17 cellular contexts compared by ENCODE assay signal in the genomic region with DNA sequence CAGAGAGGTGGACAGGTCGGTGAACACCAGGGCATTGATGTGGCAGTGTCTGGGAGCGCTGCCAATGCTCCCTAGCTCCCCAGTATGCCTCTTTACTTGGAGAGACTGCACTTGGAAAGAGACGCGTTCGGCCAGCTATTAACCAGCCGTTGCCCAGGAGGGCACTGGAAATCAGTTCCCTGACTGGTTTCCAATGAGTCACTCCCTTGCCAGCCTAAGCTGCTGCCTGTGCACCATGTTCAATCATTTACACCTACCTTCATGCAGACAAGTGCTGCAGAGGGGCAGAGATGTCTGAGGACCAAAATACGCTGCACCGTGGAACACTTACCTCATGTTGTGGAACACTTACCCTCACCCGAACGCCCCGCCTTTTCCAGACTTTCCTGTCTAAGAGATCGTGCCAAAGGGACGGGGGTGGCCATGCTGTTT.
DNase-seq lines count a peak whose midpoint lies in the region; ATAC-seq and TF ChIP-seq lines count a peak whose summit lies in the region.
"Had no signal": no experiment of that assay in that cellular context is flagged by ENCODE, and none has a peak within 500 bp of the region (broad histone marks: within the 10 kb centered on the region; RNA-seq: fewer than 3 reads in every experiment).

No MANE protein-coding gene starts in this region.

- intact Hi-C loops in PC-3 (cut with micrococcal nuclease), result no loop called here
- intact Hi-C loops in left ventricle myocardium inferior (cut with micrococcal nuclease), result no loop called here
- intact Hi-C loops in posterior cingulate gyrus (cut with DNase I), result no loop called here
- intact Hi-C loops in natural killer cell (cut with micrococcal nuclease), result no loop called here

- H3K36me3 Mint-ChIP-seq in natural killer cell, result no peaks in the 10 kb centered on the region

- H3F3A ChIP-seq in PC-3 (ENCODE audit: low read length, unreplicated experiment), result no peaks in the 10 kb centered on the region

- H3K27me3 Mint-ChIP-seq in natural killer cell (ENCODE audit: low read depth in 2 of 2), result peaks cover 32 to 59% of the 10 kb centered on the region in 2 donors

- DNase-seq in PC-3, result peak; percentile 23
- peak; percentile 69 for DNase-seq in left ventricle myocardium inferior
- DNase-seq in posterior cingulate gyrus, result peak in 8 of 10 donors; percentile 39 to 88 (median 60)
- no peak for DNase-seq in NCI-H2029 treated with DMSO at 0.1 percent for 48 hours (lab: John Stamatoyannopoulos, UW)
- DNase-seq in natural killer cell, result no peak
- DNase-seq: activated CD4-positive, alpha-beta T cell treated with anti-CD3 and anti-CD28 coated beads, Interleukin-2, amount 50 U/mL, for 4 hours; activated naive CD4-positive, alpha-beta T cell treated with Interleukin-2 at 50 U/mL for 16 hours; DND-41; MG63; NCI-H226; stimulated activated CD4-positive, alpha-beta T cell treated with anti-CD3 and anti-CD28 coated beads, Interleukin-15, amount 100 ng/mL, for 24 hours; uterus had no signal

- H3K79me2 ChIP-seq in PC-3 (ENCODE audit: low read length), result no peaks in the 10 kb centered on the region

- CTCF ChIA-PET in PC-3 (lab: Charles Lee), result no interaction called here

- no peak overlapping the region for H2AFZ ChIP-seq in PC-3 (ENCODE audit: low read length)

- no peaks in the 10 kb centered on the region for H3K36me3 ChIP-seq in BLaER1 treated with 17β-estradiol and CSF1 and Interleukin-3, amounts not matched to agents 10 nM and 100 nM
- H3K36me3 ChIP-seq in PC-3 (ENCODE audit: low read depth, low read length) (no peaks in the 10 kb centered on the region), left ventricle myocardium inferior (no peaks in the 10 kb centered on the region)
- H3K36me3 ChIP-seq: MG63, uterus had no signal

- POLR2A ChIA-PET in PC-3 (lab: Charles Lee; ENCODE audit: unreplicated experiment), result no interaction called here

- H3K27me3 ChIP-seq in BLaER1 treated with 17β-estradiol and CSF1 and Interleukin-3, amounts not matched to agents 10 nM and 100 nM, result no peaks in the 10 kb centered on the region
- H3K27me3 ChIP-seq in PC-3 (ENCODE audit: low read length), result no peaks in the 10 kb centered on the region
- no peaks in the 10 kb centered on the region for H3K27me3 ChIP-seq in left ventricle myocardium inferior (ENCODE audit: low read depth)
- H3K27me3 ChIP-seq: uterus had no signal

- H3K4me3 ChIP-seq in BLaER1 treated with 17β-estradiol and CSF1 and Interleukin-3, amounts not matched to agents 10 nM and 100 nM, result no peak overlapping the region
- H3K4me3 ChIP-seq in PC-3 (ENCODE audit: low read length) (no peak overlapping the region), left ventricle myocardium inferior (peak overlapping the region; percentile 27)
- H3K4me3 ChIP-seq: MG63, uterus had no signal

- BruUV-seq in PC-3 (replicated peaks; lab: Mats Ljungman, UMichigan), result no TSS peak

- no peaks in the 10 kb centered on the region for H3K9me3 Mint-ChIP-seq in natural killer cell
- H3K9me3 Mint-ChIP-seq: T-helper 1 cell treated with Interleukin-12 subunit alpha and Interleukin-12 subunit beta and Interleukin-4 antibody, amounts not matched to agents 30 μg/mL and 1 μg/mL, for 36 hours had no signal

- no peak overlapping the region for H3K4me3 Mint-ChIP-seq in natural killer cell
- H3K4me3 Mint-ChIP-seq: T-helper 1 cell treated with Interleukin-12 subunit alpha and Interleukin-12 subunit beta and Interleukin-4 antibody, amounts not matched to agents 30 μg/mL and 1 μg/mL, for 36 hours had no signal

- H3K4me2 ChIP-seq in BLaER1 treated with 17β-estradiol and CSF1 and Interleukin-3, amounts not matched to agents 10 nM and 100 nM, result peak overlapping the region in 10 of 11 experiments; percentile 49 to 72 (median 60); a peak in 14 of 22 replicates
- H3K4me2 ChIP-seq in PC-3 (ENCODE audit: low read length), result no peak overlapping the region

- no peaks in the 10 kb centered on the region for H4K20me1 ChIP-seq in BLaER1 treated with 17β-estradiol and CSF1 and Interleukin-3, amounts not matched to agents 10 nM and 100 nM
- no peaks in the 10 kb centered on the region for H4K20me1 ChIP-seq in PC-3 (ENCODE audit: low read length)

- H3K27ac Mint-ChIP-seq in natural killer cell, result no peak overlapping the region
- H3K27ac Mint-ChIP-seq: T-helper 1 cell treated with Interleukin-12 subunit alpha and Interleukin-12 subunit beta and Interleukin-4 antibody, amounts not matched to agents 30 μg/mL and 1 μg/mL, for 36 hours had no signal

- no peak overlapping the region for H3K9ac ChIP-seq in BLaER1 treated with 17β-estradiol and CSF1 and Interleukin-3, amounts not matched to agents 10 nM and 100 nM
- no peak overlapping the region for H3K9ac ChIP-seq in PC-3 (ENCODE audit: low read length)

- no peak for ATAC-seq in PC-3
- no peak for ATAC-seq in HG03571 (IDR thresholded peaks at IDR 0.05; ENCODE audit: unreplicated experiment)
- ATAC-seq in HG02678 (IDR thresholded peaks at IDR 0.05; ENCODE audit: unreplicated experiment), result no peak
- ATAC-seq in natural killer cell, result no peak
- ATAC-seq: esophagus mucosa had no signal

- H3K4me1 ChIP-seq in BLaER1 treated with 17β-estradiol and CSF1 and Interleukin-3, amounts not matched to agents 10 nM and 100 nM, result peaks cover 25 to 35% (median 30%) of the 10 kb centered on the region in 10 experiments
- peaks cover 8% of the 10 kb centered on the region for H3K4me1 ChIP-seq in PC-3 (ENCODE audit: insufficient read depth, low read length)
- peaks cover 49% of the 10 kb centered on the region for H3K4me1 ChIP-seq in left ventricle myocardium inferior
- H3K4me1 ChIP-seq: uterus had no signal

- no peak for TF ChIP-seq CTCF in PC-3 (conservative IDR thresholded peaks at IDR 0.05; ENCODE audit: low read depth, low read length)
- TF ChIP-seq CTCF in left ventricle myocardium inferior (IDR thresholded peaks at IDR 0.05; ENCODE audit: borderline replicate concordance), result no peak
- TF ChIP-seq CTCF in natural killer cell (IDR thresholded peaks at IDR 0.05), result no peak

- H3K9me2 ChIP-seq in PC-3 (replicated peaks; ENCODE audit: low read length), result no peaks in the 10 kb centered on the region

- no peaks in the 10 kb centered on the region for H3K4me1 Mint-ChIP-seq in natural killer cell

- H3K27ac ChIP-seq in BLaER1 treated with 17β-estradiol and CSF1 and Interleukin-3, amounts not matched to agents 10 nM and 100 nM, result no peak overlapping the region
- H3K27ac ChIP-seq in PC-3 (ENCODE audit: low read length) (no peak overlapping the region), left ventricle myocardium inferior (replicated peaks) (peak overlapping the region; percentile 61)
- H3K27ac ChIP-seq: uterus had no signal

- H3K9me3 ChIP-seq in BLaER1 treated with 17β-estradiol and CSF1 and Interleukin-3, amounts not matched to agents 10 nM and 100 nM (replicated peaks in 1 of 11), result no peaks in the 10 kb centered on the region
- H3K9me3 ChIP-seq in PC-3 (ENCODE audit: low read length), result no peaks in the 10 kb centered on the region
- no peaks in the 10 kb centered on the region for H3K9me3 ChIP-seq in left ventricle myocardium inferior (replicated peaks)
- H3K9me3 ChIP-seq: MG63, uterus had no signal

Comparison
In these comparisons a context has a peak if more than half of its experiments do, and no peak if none do; other contexts are left out.
1. DNase-seq: peak in PC-3 (single experiment), left ventricle myocardium inferior (single experiment) and posterior cingulate gyrus (8 of 10); none in NCI-H2029 treated with DMSO at 0.1 percent for 48 hours (single experiment) and natural killer cell (single experiment).